Comparison of ENCODE assay signal across 8 cellular contexts in the genomic region with DNA sequence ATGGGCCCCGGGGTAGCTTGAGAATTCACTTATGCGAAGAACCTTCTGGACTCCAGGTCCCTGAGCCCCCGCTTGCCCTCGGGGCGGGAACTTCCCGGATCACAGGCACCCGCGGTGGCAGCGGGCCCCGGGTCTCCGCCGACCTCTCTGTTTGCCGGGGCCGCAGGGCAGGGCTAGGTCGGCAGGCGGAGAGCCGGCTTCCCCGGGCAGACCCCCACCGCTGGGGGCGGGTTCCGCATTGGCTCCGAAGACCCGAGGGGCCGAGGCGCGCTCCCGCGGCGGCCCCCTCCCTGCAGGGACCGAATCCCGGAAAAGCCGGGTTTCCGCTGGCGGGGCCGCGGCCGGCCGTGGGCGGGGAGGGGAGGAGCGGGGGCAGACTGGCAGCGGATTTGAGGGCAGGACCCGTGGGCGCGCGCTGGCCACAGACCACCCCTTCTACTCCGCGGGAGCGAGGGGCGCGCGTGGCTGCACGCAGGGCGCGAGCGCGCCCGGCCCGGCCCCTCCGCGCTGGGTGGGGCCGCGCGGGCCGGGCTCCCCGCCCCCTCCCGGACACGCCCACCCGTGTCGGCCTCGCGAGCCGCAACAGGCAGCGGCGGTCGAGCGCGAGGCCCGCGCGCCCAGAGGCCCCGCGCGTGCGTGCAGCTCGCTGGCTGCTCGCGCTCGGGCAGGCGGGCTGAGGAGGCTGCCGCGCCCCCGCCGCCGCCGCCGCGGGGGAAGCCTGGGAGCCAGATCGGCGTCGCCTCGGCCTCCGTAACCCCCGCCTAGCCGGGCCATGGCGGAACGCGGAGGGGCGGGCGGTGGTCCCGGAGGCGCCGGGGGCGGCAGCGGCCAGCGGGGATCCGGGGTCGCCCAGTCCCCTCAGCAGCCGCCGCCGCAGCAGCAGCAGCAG. TPM values are rescaled to one million over a fixed set of nuclear protein-coding genes. Genes with fewer than 3 reads are reported as not detected.
DNase-seq lines count a peak whose midpoint lies in the region; ATAC-seq and TF ChIP-seq lines count a peak whose summit lies in the region.

A gene (plus strand): TSS at position 558 of the 889 bp plus-strand sequence. CDS start 215 bp downstream, at position 773.

- H3K4me3 ChIP-seq in fibroblast of pulmonary artery (replicated peaks; ENCODE audit: low read depth, low read length) = peak within 1 kb of the TSS; percentile 77

- TF ChIP-seq CTCF in fibroblast of pulmonary artery (IDR thresholded peaks at IDR 0.05; ENCODE audit: low read length, missing control alignments) = no peak
- TF ChIP-seq CTCF in natural killer cell (IDR thresholded peaks at IDR 0.05) = no peak

- H3K4me3 Mint-ChIP-seq in natural killer cell = peak within 1 kb of the TSS; percentile 94
- peak within 1 kb of the TSS; percentile 90 for H3K4me3 Mint-ChIP-seq in stimulated activated naive CD8-positive, alpha-beta T cell treated with anti-CD3 and anti-CD28 coated beads, Interleukin-15, Interleukin-2, amounts not matched to agents 100 ng/mL and 50 ng/mL, for 24 hours

- no peaks in the 10 kb centered on the region for H3K27me3 Mint-ChIP-seq in natural killer cell (ENCODE audit: low read depth in 2 of 2)
- H3K27me3 Mint-ChIP-seq in stimulated activated naive CD8-positive, alpha-beta T cell treated with anti-CD3 and anti-CD28 coated beads, Interleukin-15, Interleukin-2, amounts not matched to agents 100 ng/mL and 50 ng/mL, for 24 hours = no peaks in the 10 kb centered on the region

- DNase-seq in SKM-1 treated with dmso at 0.1 percent for 144 hours (lab: John Stamatoyannopoulos, UW; ENCODE audit: unreplicated experiment) (peak; percentile 25), SKM-1 (lab: John Stamatoyannopoulos, UW; ENCODE audit: unreplicated experiment) (no peak), RPMI7951 (ENCODE audit: low read depth) (peak; percentile 81), fibroblast of pulmonary artery (ENCODE audit: low read depth) (peak; percentile 88), natural killer cell (peak; percentile 78)
- DNase-seq in activated effector memory CD4-positive, alpha-beta T cell treated with Interleukin-2 at 50 U/mL for 16 hours = peak; percentile 74

- intact Hi-C loops in natural killer cell (cut with micrococcal nuclease) = loop anchor here (1.0 to 2.0 kb wide), 3 partner anchors 18 to 65 kb away; a partner anchor contains a TSS

- H3K27ac Mint-ChIP-seq in natural killer cell = peak within 1 kb of the TSS; percentile 93 to 95
- H3K27ac Mint-ChIP-seq in stimulated activated naive CD8-positive, alpha-beta T cell treated with anti-CD3 and anti-CD28 coated beads, Interleukin-15, Interleukin-2, amounts not matched to agents 100 ng/mL and 50 ng/mL, for 24 hours = peak within 1 kb of the TSS; percentile 95

- peaks cover 58 to 62% of the 10 kb centered on the region in 2 donors for H3K4me1 Mint-ChIP-seq in natural killer cell
- H3K4me1 Mint-ChIP-seq in stimulated activated naive CD8-positive, alpha-beta T cell treated with anti-CD3 and anti-CD28 coated beads, Interleukin-15, Interleukin-2, amounts not matched to agents 100 ng/mL and 50 ng/mL, for 24 hours (ENCODE audit: low read depth) = peaks cover 73% of the 10 kb centered on the region

- H3K36me3 Mint-ChIP-seq in natural killer cell = peaks cover 14% of the 10 kb centered on the region
- H3K36me3 Mint-ChIP-seq in stimulated activated naive CD8-positive, alpha-beta T cell treated with anti-CD3 and anti-CD28 coated beads, Interleukin-15, Interleukin-2, amounts not matched to agents 100 ng/mL and 50 ng/mL, for 24 hours (ENCODE audit: low read depth) = peaks cover 69% of the 10 kb centered on the region

- H3K9me3 Mint-ChIP-seq in natural killer cell = no peaks in the 10 kb centered on the region
- H3K9me3 Mint-ChIP-seq in stimulated activated naive CD8-positive, alpha-beta T cell treated with anti-CD3 and anti-CD28 coated beads, Interleukin-15, Interleukin-2, amounts not matched to agents 100 ng/mL and 50 ng/mL, for 24 hours = no peaks in the 10 kb centered on the region

- ATAC-seq in HG03159 (IDR thresholded peaks at IDR 0.05; ENCODE audit: unreplicated experiment) = peak; percentile 46
- peak; percentile 70 to 88 (median 80) for ATAC-seq in natural killer cell

RNA-seq across cellular contexts. Expression of the gene that starts here (rescaled TPM):
- 16.7 and 19.1 TPM in 2 replicates for total RNA-seq in RPMI7951 (2014; rRNA removed; shearing (Covaris generic))
- total RNA-seq in natural killer cell = 100 to 1,000 TPM; 176 to 204 (median 186) TPM
